ENCODE assay signal across 1 cellular context in the genomic region with DNA sequence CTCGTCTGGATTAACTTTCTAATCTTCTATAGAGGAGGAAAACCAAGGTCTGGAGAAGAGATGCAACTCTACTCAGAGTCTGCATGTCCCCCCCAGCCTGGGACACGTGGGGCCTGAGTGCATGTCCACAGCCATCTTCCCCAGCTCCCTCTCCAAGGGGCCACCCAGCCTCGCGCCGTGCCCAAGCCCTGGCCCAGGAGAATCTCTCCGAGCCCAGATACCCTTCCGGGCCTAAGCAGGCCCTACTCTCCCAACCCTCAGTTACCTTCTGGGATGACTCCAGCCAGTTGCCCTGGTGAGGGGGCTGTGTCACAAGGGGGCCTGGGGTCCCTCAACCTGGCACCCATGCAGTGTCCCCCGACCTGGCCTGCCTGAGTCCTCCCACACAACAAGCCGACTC.
TF ChIP-seq lines count a peak whose summit lies in the region.

No MANE protein-coding gene starts in this region.

TF ChIP-seq in H1, 55 proteins besides CTCF, POLR2A, EP300 and RAD21:
- TF ChIP-seq SAP30 (IDR thresholded peaks at IDR 0.05; ENCODE audit: insufficient read depth, insufficient replicate concordance, low read length) (no peak), CREB1 (IDR thresholded peaks at IDR 0.05) (no peak), YY1 (IDR thresholded peaks at IDR 0.05; ENCODE audit: low read depth, low read length) (no peak), FOSL1 (IDR thresholded peaks at IDR 0.05; ENCODE audit: insufficient read depth, low read depth, low read length) (no peak), SP4 (IDR thresholded peaks at IDR 0.05; ENCODE audit: low read length) (no peak), ZNF274 (IDR thresholded peaks at IDR 0.05; ENCODE audit: borderline replicate concordance, extremely low read depth, low read length) (no peak), BACH1 (IDR thresholded peaks at IDR 0.05; ENCODE audit: low read length) (no peak), JUND (IDR thresholded peaks at IDR 0.05; ENCODE audit: low read length) (no peak), PHF8 (conservative IDR thresholded peaks at IDR 0.05; ENCODE audit: low read depth, low read length) (no peak), CHD1 (IDR thresholded peaks at IDR 0.05; ENCODE audit: low read depth, low read length) (no peak)
- TF ChIP-seq, protein P1, sequence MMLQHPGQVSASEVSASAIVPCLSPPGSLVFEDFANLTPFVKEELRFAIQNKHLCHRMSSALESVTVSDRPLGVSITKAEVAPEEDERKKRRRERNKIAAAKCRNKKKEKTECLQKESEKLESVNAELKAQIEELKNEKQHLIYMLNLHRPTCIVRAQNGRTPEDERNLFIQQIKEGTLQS (IDR thresholded peaks at IDR 0.05; ENCODE audit: insufficient read depth, low read depth, low read length) = no peak
TF ChIP-seq in H1: peak in this region for 0.
